ENCODE assay signal across 16 cellular contexts in genomic region chr6:138652824-138653223, GRCh38.
"Had no signal": no experiment of that assay in that cellular context is flagged by ENCODE, and none has a peak within 500 bp of the region (broad histone marks: within the 10 kb centered on the region; RNA-seq: fewer than 3 reads in every experiment).

No MANE protein-coding gene starts in this region.

- DNase-seq: activated CD4-positive, alpha-beta T cell treated with anti-CD3 and anti-CD28 coated beads, Interleukin-2, amount 50 U/mL, for 4 hours; activated effector memory CD4-positive, alpha-beta T cell treated with anti-CD3 and anti-CD28 coated beads, Interleukin-2, amount 50 U/mL, for 16 hours; activated naive CD4-positive, alpha-beta T cell treated with anti-CD3 and anti-CD28 coated beads, Interleukin-2, amount 50 U/mL, for 16 hours; activated T-cell treated with anti-CD3 and anti-CD28 coated beads, Interleukin-2, amount 50 U/mL, for 72 hours; mesenchymal stem cell; mucosa of descending colon; naive B cell; stimulated activated CD4-positive, alpha-beta T cell treated with anti-CD3 and anti-CD28 coated beads, Interleukin-2, amount 100 ng/mL, for 24 hours; stimulated activated naive CD8-positive, alpha-beta T cell treated with anti-CD3 and anti-CD28 coated beads, Interleukin-15, Interleukin-2, amounts not matched to agents 100 U/mL and 50 U/mL, for 24 hours; substantia nigra; WERI-Rb-1 had no signal

- H3K27ac ChIP-seq: ascending aorta, coronary artery, tibial nerve, WERI-Rb-1 had no signal

- H3K36me3 Mint-ChIP-seq: naive B cell had no signal

- H3K9me3 ChIP-seq: ascending aorta, mucosa of descending colon, tibial nerve had no signal

- H3K9me3 Mint-ChIP-seq: activated T-cell treated with anti-CD3 and anti-CD28 coated beads, Interleukin-2, amount 50 U/mL, for 72 hours; naive B cell; neural crest cell had no signal

- H3K27ac Mint-ChIP-seq: activated T-cell treated with anti-CD3 and anti-CD28 coated beads, Interleukin-2, amount 50 U/mL, for 72 hours; naive B cell; progenitor cell of endocrine pancreas had no signal

- H3K4me1 Mint-ChIP-seq: naive B cell had no signal

- H3K27me3 ChIP-seq: ascending aorta, tibial nerve had no signal

- H3K4me3 Mint-ChIP-seq: activated T-cell treated with anti-CD3 and anti-CD28 coated beads, Interleukin-2, amount 50 U/mL, for 72 hours; naive B cell; neural crest cell had no signal

- H3K4me3 ChIP-seq: ascending aorta, coronary artery, mucosa of descending colon, tibial nerve had no signal

- H3K27me3 Mint-ChIP-seq: naive B cell, progenitor cell of endocrine pancreas had no signal

- H3K36me3 ChIP-seq: ascending aorta, tibial nerve, WERI-Rb-1 had no signal
